39 cellular contexts compared by ENCODE assay signal in the genomic region with DNA sequence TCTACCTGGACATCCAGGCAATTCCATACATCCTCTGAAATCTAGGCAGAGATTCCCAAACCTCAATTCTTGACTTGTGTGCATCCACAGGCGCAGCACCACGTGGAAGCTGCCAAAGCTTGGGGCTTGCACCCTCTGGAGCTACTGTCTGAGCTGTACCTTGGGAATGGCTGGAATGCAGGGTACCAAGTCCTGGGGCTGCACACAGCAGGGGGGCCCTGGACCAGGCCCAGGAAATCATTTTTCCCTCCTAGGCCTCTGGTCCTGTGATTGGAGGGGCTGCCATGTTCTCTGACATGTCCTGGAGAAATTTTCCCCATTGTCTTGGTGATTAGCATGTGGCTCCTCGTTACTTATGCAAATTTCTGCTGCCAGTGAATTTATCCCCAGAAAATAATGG.
"Had no signal": no experiment of that assay in that cellular context is flagged by ENCODE, and none has a peak within 500 bp of the region (broad histone marks: within the 10 kb centered on the region; RNA-seq: fewer than 3 reads in every experiment).

No MANE protein-coding gene starts in this region.

- H3K9me3 ChIP-seq: adrenal gland, ascending aorta had no signal

- H3K27ac Mint-ChIP-seq: activated naive CD4-positive, alpha-beta T cell treated with anti-CD3 and anti-CD28 coated beads for 36 hours; activated naive CD4-positive, alpha-beta T cell treated with anti-CD3 and anti-CD28 coated beads, Interleukin-2, amount 10 ng/mL, durations not matched to agents 7 days and 5 days; activated naive CD4-positive, alpha-beta T cell treated with anti-CD3 and anti-CD28 coated beads, Interleukin-2, amount 50 U/mL, for 24 hours; activated naive CD4-positive, alpha-beta T cell treated with anti-CD3 and anti-CD28 coated beads, Interleukin-2, amount 50 U/mL, for 72 hours; activated naive CD8-positive, alpha-beta T cell; activated naive CD8-positive, alpha-beta T cell treated with anti-CD3 and anti-CD28 coated beads for 36 hours; activated naive CD8-positive, alpha-beta T cell treated with anti-CD3 and anti-CD28 coated beads, Interleukin-2, amount 10 ng/mL, durations not matched to agents 7 days and 5 days; activated naive CD8-positive, alpha-beta T cell treated with anti-CD3 and anti-CD28 coated beads, Interleukin-2, amount 50 U/mL, for 24 hours; activated T-cell treated with anti-CD3 and anti-CD28 coated beads, Interleukin-2, amount 50 U/mL, for 24 hours; activated T-cell treated with anti-CD3 and anti-CD28 coated beads, Interleukin-2, amount 50 U/mL, for 72 hours; activated T-helper 1 cell treated with anti-CD3 and anti-CD28 coated beads, Interleukin-12 subunit alpha, Interleukin-12 subunit beta, Interleukin-2, Interleukin-4 antibody, amounts not matched to agents 30 ng/mL and 10 ng/mL and 1 ng/mL, durations not matched to agents 14 hours and 24 hours and 36 hours; activated T-helper 17 cell treated with anti-CD3 and anti-CD28 coated beads, Interleukin-2, amount 50 U/mL, for 72 hours; activated T-helper 2 cell treated with anti-CD3 and anti-CD28 coated beads, Interferon-gamma antibody, Interleukin-2, Interleukin-4, amounts not matched to agents 10 μg/mL and 5 μg/mL and 100 μg/mL, durations not matched to agents 14 hours and 24 hours and 36 hours; brain had no signal

- H3K36me3 ChIP-seq: adrenal gland, ascending aorta, brain microvascular endothelial cell, breast epithelium, cardiac muscle cell had no signal

- H3K27me3 Mint-ChIP-seq: activated naive CD4-positive, alpha-beta T cell treated with anti-CD3 and anti-CD28 coated beads, Interleukin-2, amount 10 ng/mL, durations not matched to agents 7 days and 5 days; activated naive CD8-positive, alpha-beta T cell treated with anti-CD3 and anti-CD28 coated beads for 36 hours; activated naive CD8-positive, alpha-beta T cell treated with anti-CD3 and anti-CD28 coated beads, Interleukin-2, amount 10 ng/mL, durations not matched to agents 7 days and 5 days; activated naive CD8-positive, alpha-beta T cell treated with anti-CD3 and anti-CD28 coated beads, Interleukin-2, amount 50 U/mL, for 24 hours; activated T-cell treated with anti-CD3 and anti-CD28 coated beads, Interleukin-2, amount 50 U/mL, for 24 hours; central memory CD8-positive, alpha-beta T cell had no signal

- H3K4me3 Mint-ChIP-seq: activated naive CD4-positive, alpha-beta T cell treated with anti-CD3 and anti-CD28 coated beads for 36 hours; activated naive CD4-positive, alpha-beta T cell treated with anti-CD3 and anti-CD28 coated beads, Interleukin-2, amount 10 ng/mL, durations not matched to agents 7 days and 5 days; activated naive CD4-positive, alpha-beta T cell treated with anti-CD3 and anti-CD28 coated beads, Interleukin-2, amount 50 U/mL, for 24 hours; activated naive CD8-positive, alpha-beta T cell; activated naive CD8-positive, alpha-beta T cell treated with anti-CD3 and anti-CD28 coated beads for 36 hours; activated naive CD8-positive, alpha-beta T cell treated with anti-CD3 and anti-CD28 coated beads, Interleukin-2, amount 10 ng/mL, durations not matched to agents 7 days and 5 days; activated naive CD8-positive, alpha-beta T cell treated with anti-CD3 and anti-CD28 coated beads, Interleukin-2, amount 50 U/mL, for 24 hours; activated T-cell treated with anti-CD3 and anti-CD28 coated beads, Interleukin-2, amount 50 U/mL, for 24 hours; activated T-cell treated with anti-CD3 and anti-CD28 coated beads, Interleukin-2, amount 50 U/mL, for 4 hours; activated T-cell treated with anti-CD3 and anti-CD28 coated beads, Interleukin-2, amount 50 U/mL, for 72 hours; activated T-helper 1 cell treated with anti-CD3 and anti-CD28 coated beads, Interleukin-12 subunit alpha, Interleukin-12 subunit beta, Interleukin-2, Interleukin-4 antibody, amounts not matched to agents 30 ng/mL and 10 ng/mL and 1 ng/mL, durations not matched to agents 14 hours and 24 hours and 36 hours; activated T-helper 17 cell treated with anti-CD3 and anti-CD28 coated beads, Interleukin-2, amount 50 U/mL, for 72 hours; brain; central memory CD8-positive, alpha-beta T cell had no signal

- H3K4me1 ChIP-seq: adrenal gland, ascending aorta, body of pancreas, breast epithelium had no signal

- H3K4me1 Mint-ChIP-seq: activated naive CD4-positive, alpha-beta T cell treated with anti-CD3 and anti-CD28 coated beads, Interleukin-2, amount 10 ng/mL, durations not matched to agents 7 days and 5 days; activated naive CD4-positive, alpha-beta T cell treated with anti-CD3 and anti-CD28 coated beads, Interleukin-2, amount 50 U/mL, for 24 hours; activated naive CD8-positive, alpha-beta T cell treated with anti-CD3 and anti-CD28 coated beads for 36 hours; activated naive CD8-positive, alpha-beta T cell treated with anti-CD3 and anti-CD28 coated beads, Interleukin-2, amount 10 ng/mL, durations not matched to agents 7 days and 5 days; activated naive CD8-positive, alpha-beta T cell treated with anti-CD3 and anti-CD28 coated beads, Interleukin-2, amount 50 U/mL, for 24 hours; activated T-helper 17 cell treated with anti-CD3 and anti-CD28 coated beads, Interleukin-2, amount 50 U/mL, for 72 hours; brain; central memory CD8-positive, alpha-beta T cell had no signal

- H3K4me3 ChIP-seq: adrenal gland, ascending aorta, body of pancreas, breast epithelium, cardiac muscle cell had no signal

- DNase-seq: activated effector memory CD4-positive, alpha-beta T cell treated with anti-CD3 and anti-CD28 coated beads, Interleukin-2, amount 50 U/mL, for 16 hours; activated effector memory CD4-positive, alpha-beta T cell treated with Interleukin-2 at 50 U/mL for 16 hours; activated gamma-delta T cell; activated gamma-delta T cell treated with Interleukin-2 at 50 U/mL for 16 hours; activated naive CD4-positive, alpha-beta T cell; activated naive CD4-positive, alpha-beta T cell treated with anti-CD3 and anti-CD28 coated beads for 36 hours; activated naive CD4-positive, alpha-beta T cell treated with anti-CD3 and anti-CD28 coated beads, Interleukin-2, amount 10 ng/mL, durations not matched to agents 7 days and 5 days; activated naive CD4-positive, alpha-beta T cell treated with anti-CD3 and anti-CD28 coated beads, Interleukin-2, amount 50 U/mL, for 16 hours; activated naive CD4-positive, alpha-beta T cell treated with Interleukin-2 at 50 U/mL for 16 hours; activated naive CD8-positive, alpha-beta T cell treated with anti-CD3 and anti-CD28 coated beads for 36 hours; activated naive CD8-positive, alpha-beta T cell treated with anti-CD3 and anti-CD28 coated beads, Interleukin-2, amount 10 ng/mL, durations not matched to agents 7 days and 5 days; activated naive CD8-positive, alpha-beta T cell treated with anti-CD3 and anti-CD28 coated beads, Interleukin-2, amount 50 U/mL, for 24 hours; activated T-cell treated with anti-CD3 and anti-CD28 coated beads for 4 hours; activated T-cell treated with anti-CD3 and anti-CD28 coated beads, Interleukin-2, amount 50 U/mL, for 1 hour; activated T-cell treated with anti-CD3 and anti-CD28 coated beads, Interleukin-2, amount 50 U/mL, for 24 hours; activated T-cell treated with anti-CD3 and anti-CD28 coated beads, Interleukin-2, amount 50 U/mL, for 4 hours; activated T-cell treated with anti-CD3 and anti-CD28 coated beads, Interleukin-2, amount 50 U/mL, for 48 hours; activated T-cell treated with anti-CD3 and anti-CD28 coated beads, Interleukin-2, amount 50 U/mL, for 72 hours; adrenal gland; amniotic stem cell; amygdala; anterior cingulate cortex; aorta; body of pancreas; brain microvascular endothelial cell; caudate nucleus; central memory CD4-positive, alpha-beta T cell; cerebellar nuclear complex had no signal

- H3K27ac ChIP-seq: adrenal gland, ascending aorta, body of pancreas, brain microvascular endothelial cell, breast epithelium, cardiac muscle cell had no signal

- H3K36me3 Mint-ChIP-seq: activated naive CD4-positive, alpha-beta T cell treated with anti-CD3 and anti-CD28 coated beads, Interleukin-2, amount 10 ng/mL, durations not matched to agents 7 days and 5 days; activated naive CD4-positive, alpha-beta T cell treated with anti-CD3 and anti-CD28 coated beads, Interleukin-2, amount 50 U/mL, for 24 hours; activated naive CD8-positive, alpha-beta T cell; activated naive CD8-positive, alpha-beta T cell treated with anti-CD3 and anti-CD28 coated beads for 36 hours; activated naive CD8-positive, alpha-beta T cell treated with anti-CD3 and anti-CD28 coated beads, Interleukin-2, amount 10 ng/mL, durations not matched to agents 7 days and 5 days; brain had no signal

- H3K27me3 ChIP-seq: ascending aorta, brain microvascular endothelial cell, cardiac muscle cell had no signal

- ATAC-seq: activated naive CD4-positive, alpha-beta T cell treated with anti-CD3 and anti-CD28 coated beads, Interleukin-2, amount 50 U/mL, for 72 hours; activated naive CD8-positive, alpha-beta T cell treated with anti-CD3 and anti-CD28 coated beads, Interleukin-2, amount 50 U/mL, for 24 hours; activated T-cell treated with anti-CD3 and anti-CD28 coated beads, Interleukin-2, amount 50 U/mL, for 4 hours; activated T-cell treated with anti-CD3 and anti-CD28 coated beads, Interleukin-2, amount 50 U/mL, for 72 hours; activated T-helper 17 cell treated with anti-CD3 and anti-CD28 coated beads, Interleukin-2, amount 50 U/mL, for 72 hours; body of pancreas had no signal
